In genomic region chr19:11137542-11138384, GRCh38 we compare ENCODE assay signal across 8 cellular contexts. TPM values are rescaled to one million over a fixed set of nuclear protein-coding genes. Genes with fewer than 3 reads are reported as not detected.
DNase-seq lines count a peak whose midpoint lies in the region; ATAC-seq and TF ChIP-seq lines count a peak whose summit lies in the region.

No MANE protein-coding gene starts in this region.

- H3K9me3 Mint-ChIP-seq in activated CD4-positive, alpha-beta memory T cell treated with anti-CD3 and anti-CD28 coated beads for 36 hours = no peaks in the 10 kb centered on the region

- peaks cover 0 to 35% (median 18%) of the 10 kb centered on the region in 4 donors for H3K4me1 ChIP-seq in right lobe of liver

- H3K9me3 ChIP-seq in right lobe of liver = no peaks in the 10 kb centered on the region

- peak; percentile 51 to 72 (median 69) for ATAC-seq in right lobe of liver
- ATAC-seq in HG02970 (IDR thresholded peaks at IDR 0.05; ENCODE audit: low FRiP score, unreplicated experiment) = no peak

- TF ChIP-seq POLR2A in right lobe of liver (IDR thresholded peaks at IDR 0.05) = no peak

- no peaks in the 10 kb centered on the region for H3K27me3 Mint-ChIP-seq in activated CD4-positive, alpha-beta memory T cell treated with anti-CD3 and anti-CD28 coated beads for 36 hours

- CTCF ChIA-PET in HEK293T (lab: Yijun Ruan, JAX) = interaction anchor here (0.6 to 2.0 kb wide), 6 partner anchors 11 to 252 kb away, joined by 3 to 7 read pairs (median 4); no protein-coding TSS in a partner anchor
- CTCF ChIA-PET in activated CD4-positive, alpha-beta memory T cell treated with anti-CD3 and anti-CD28 coated beads for 36 hours (lab: Charles Lee) = interaction anchor here (0.7 to 2.2 kb wide), 11 partner anchors 8 to 238 kb away, joined by 3 to 10 read pairs (median 5); partner anchors contain the start of gene SPC24

- 3% methylated on average over 16 of the region's 28 CpGs for WGBS in right lobe of liver (ENCODE audit: insufficient coverage, low coverage, low lambda C conversion rate, missing lambda C conversion rate)

- peak overlapping the region; percentile 49 for H3K27ac Mint-ChIP-seq in activated CD4-positive, alpha-beta memory T cell treated with anti-CD3 and anti-CD28 coated beads for 36 hours

- H3K4me1 Mint-ChIP-seq in activated CD4-positive, alpha-beta memory T cell treated with anti-CD3 and anti-CD28 coated beads for 36 hours (ENCODE audit: low read depth) = peaks cover 9% of the 10 kb centered on the region

- peak overlapping the region; percentile 45 to 68 (median 63) for H3K27ac ChIP-seq in right lobe of liver

- POLR2A ChIA-PET in HEK293T (lab: Yijun Ruan, JAX) = interaction anchor here (3.0 kb wide), 1 partner anchor 18 kb away, joined by 13 read pairs; the partner anchor contains the start of gene SPC24
- POLR2A ChIA-PET in activated CD4-positive, alpha-beta memory T cell treated with anti-CD3 and anti-CD28 coated beads for 36 hours (lab: Charles Lee) = no interaction called here

- H3K4me3 ChIP-seq in AG10803 (ENCODE audit: low read length) (peak overlapping the region; percentile 46), right lobe of liver (peak overlapping the region in 1 of 3 donors; percentile 17)

- peak; percentile 84 for TF ChIP-seq CTCF in AG10803 (conservative IDR thresholded peaks at IDR 0.05; ENCODE audit: low read length)
- TF ChIP-seq CTCF in right lobe of liver (IDR thresholded peaks at IDR 0.05) = peak; percentile 71 to 95 (median 86)

- DNase-seq in AG10803 (ENCODE audit: low read depth) (peak; percentile 91), HEK293T (ENCODE audit: extremely low spot score) (peak; percentile 84), NCI-H748 treated with DMSO at 0.1 percent for 48 hours (lab: John Stamatoyannopoulos, UW) (peak; percentile 51), ecto neural progenitor cell (ENCODE audit: low spot score) (peak; percentile 91), right lobe of liver (peak; percentile 81 to 90 (median 85))
- DNase-seq in activated CD4-positive, alpha-beta memory T cell treated with anti-CD3 and anti-CD28 coated beads for 36 hours = peak; percentile 71
- peak; percentile 48 to 51 for DNase-seq in stimulated activated CD4-positive, alpha-beta T cell treated with anti-CD3 and anti-CD28 coated beads, Interleukin-2, amount 100 ng/mL, for 48 hours

- H3K36me3 ChIP-seq in right lobe of liver = peaks cover 0 to 4% (median 0%) of the 10 kb centered on the region in 4 donors

- peak overlapping the region; percentile 71 for H3K4me3 Mint-ChIP-seq in activated CD4-positive, alpha-beta memory T cell treated with anti-CD3 and anti-CD28 coated beads for 36 hours

- no peaks in the 10 kb centered on the region for H3K27me3 ChIP-seq in right lobe of liver

- peaks cover 6% of the 10 kb centered on the region for H3K36me3 Mint-ChIP-seq in activated CD4-positive, alpha-beta memory T cell treated with anti-CD3 and anti-CD28 coated beads for 36 hours

- intact Hi-C loops in activated CD4-positive, alpha-beta memory T cell treated with anti-CD3 and anti-CD28 coated beads for 36 hours (cut with micrococcal nuclease) = loop anchor here (1.0 to 10.0 kb wide), 3 partner anchors 18 to 203 kb away; partner anchors contain the start of gene SPC24
- intact Hi-C loops in right lobe of liver (cut with DNase I) = loop anchor here (2.0 to 5.0 kb wide), 2 partner anchors 65 kb away; no protein-coding TSS in a partner anchor

TF ChIP-seq in HEK293T, 16 proteins besides CTCF, POLR2A, EP300 and RAD21:
- TF ChIP-seq L3MBTL2 (conservative IDR thresholded peaks at IDR 0.05) (peak; percentile 68), FOXM1 (IDR thresholded peaks at IDR 0.05; ENCODE audit: borderline replicate concordance) (no peak)

RNA-seq across cellular contexts. Expression of gene SPC24, which starts 17.8 kb away (rescaled TPM):
- total RNA-seq in activated CD4-positive, alpha-beta memory T cell treated with anti-CD3 and anti-CD28 coated beads for 36 hours = 10 to 100 TPM; 64.1 to 70.3 TPM
- 1 to 10 TPM in 5 of 6 experiments, under 1 TPM in 1; 0.90 to 3.8 (median 2.2) TPM for total RNA-seq in right lobe of liver

RNA-seq across cellular contexts. Expression of gene LDLR, which starts 48.5 kb away (rescaled TPM):
- total RNA-seq in activated CD4-positive, alpha-beta memory T cell treated with anti-CD3 and anti-CD28 coated beads for 36 hours = 10 to 100 TPM; 71.3 to 81.6 TPM
- total RNA-seq in right lobe of liver = 100 to 1,000 TPM in 1 of 6 experiments, 10 to 100 TPM in 4, 1 to 10 TPM in 1; 8.6 to 117 (median 26.8) TPM

RNA-seq across cellular contexts. Expression of gene KANK2, which starts 59.6 kb away (rescaled TPM):
- 1 to 10 TPM; 2.0 to 2.5 TPM for total RNA-seq in activated CD4-positive, alpha-beta memory T cell treated with anti-CD3 and anti-CD28 coated beads for 36 hours
- 10 to 100 TPM; 36.3 to 65.4 (median 50.4) TPM for total RNA-seq in right lobe of liver

Comparison
In these comparisons a context has a peak if more than half of its experiments do, and no peak if none do; other contexts are left out.
1. RNA of gene SPC24, which starts 17.8 kb away (total RNA-seq): 64.1 to 70.3 TPM in activated CD4-positive, alpha-beta memory T cell treated with anti-CD3 and anti-CD28 coated beads for 36 hours; 0.90 to 3.8 TPM in right lobe of liver; every median in the first group is over 10 times any median in the second.
2. RNA of gene KANK2, which starts 59.6 kb away (total RNA-seq): 36.3 to 65.4 TPM in right lobe of liver; 2.0 to 2.5 TPM in activated CD4-positive, alpha-beta memory T cell treated with anti-CD3 and anti-CD28 coated beads for 36 hours; every median in the first group is over 10 times any median in the second.
3. Peak in every context shown above with its lines, with median percentiles within 50 percentile points of each other: DNase-seq.